ENCODE assay signal across 1 cellular context in the genomic region with DNA sequence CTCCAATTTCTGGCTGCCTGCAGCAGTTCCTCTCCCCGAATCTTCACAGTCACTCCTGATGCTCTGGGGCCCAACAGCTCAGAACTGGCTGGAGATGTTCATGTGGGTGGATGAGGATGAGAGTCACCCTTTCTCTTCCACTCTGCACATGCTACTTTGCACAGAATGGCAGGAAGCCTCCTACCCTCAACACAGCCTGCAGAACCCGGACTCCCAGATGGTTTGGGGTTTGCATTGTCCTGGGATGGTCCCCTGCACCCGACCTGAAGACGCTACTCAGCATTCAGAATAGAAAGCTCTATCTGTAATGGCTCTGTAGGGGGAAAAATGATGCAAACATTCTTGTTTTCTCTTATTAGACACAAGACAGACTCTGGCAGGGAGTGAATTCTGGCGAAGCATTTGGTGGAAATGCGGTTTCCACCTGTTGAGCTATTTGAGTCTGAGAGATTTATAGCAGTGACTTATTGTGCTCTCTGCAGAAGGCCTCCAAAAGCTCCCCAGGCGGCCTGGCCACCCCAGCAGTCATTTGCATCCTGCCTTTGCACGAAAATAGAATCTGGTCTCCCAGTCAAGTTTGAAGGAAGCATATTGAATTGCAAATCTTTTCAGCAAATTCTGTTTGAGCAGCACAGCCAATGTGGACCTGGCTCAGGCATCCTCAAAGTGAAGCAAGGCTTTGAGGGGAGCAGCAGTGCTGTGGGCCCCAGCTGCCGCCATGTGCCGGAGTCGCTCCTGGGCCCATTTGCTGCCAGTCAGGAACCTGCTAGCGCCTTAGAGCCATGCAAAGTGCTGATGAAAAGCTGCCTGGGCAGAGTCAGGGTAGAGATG.
TF ChIP-seq lines count a peak whose summit lies in the region.

No MANE protein-coding gene starts in this region.

TF ChIP-seq in H1, 55 proteins besides CTCF, POLR2A, EP300 and RAD21:
- TF ChIP-seq, protein P1, sequence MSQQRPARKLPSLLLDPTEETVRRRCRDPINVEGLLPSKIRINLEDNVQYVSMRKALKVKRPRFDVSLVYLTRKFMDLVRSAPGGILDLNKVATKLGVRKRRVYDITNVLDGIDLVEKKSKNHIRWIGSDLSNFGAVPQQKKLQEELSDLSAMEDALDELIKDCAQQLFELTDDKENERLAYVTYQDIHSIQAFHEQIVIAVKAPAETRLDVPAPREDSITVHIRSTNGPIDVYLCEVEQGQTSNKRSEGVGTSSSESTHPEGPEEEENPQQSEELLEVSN (IDR thresholded peaks at IDR 0.05), result peak; percentile 94
- TF ChIP-seq SP4 (IDR thresholded peaks at IDR 0.05; ENCODE audit: low read length) (0 out of 2 replicates have a peak, but pooled peaks have one; percentile 19), CREB1 (IDR thresholded peaks at IDR 0.05) (0 out of 2 replicates have a peak, but pooled peaks have one; percentile 8), TEAD4 (IDR thresholded peaks at IDR 0.05; ENCODE audit: low read depth, low read length) (no peak), GTF2F1 (IDR thresholded peaks at IDR 0.05; ENCODE audit: borderline replicate concordance, low read depth, low read length) (no peak), CEBPB (IDR thresholded peaks at IDR 0.05; ENCODE audit: low read depth, low read length) (no peak), ASH2L (IDR thresholded peaks at IDR 0.05; ENCODE audit: low read length) (peak; percentile 12), HDAC2 (IDR thresholded peaks at IDR 0.05; ENCODE audit: borderline replicate concordance in 1 of 2, low read depth in 2 of 2, low read length in 2 of 2) (peak; percentile 39 to 81; a peak in 2 of 4 replicates)
- TF ChIP-seq, protein P2, sequence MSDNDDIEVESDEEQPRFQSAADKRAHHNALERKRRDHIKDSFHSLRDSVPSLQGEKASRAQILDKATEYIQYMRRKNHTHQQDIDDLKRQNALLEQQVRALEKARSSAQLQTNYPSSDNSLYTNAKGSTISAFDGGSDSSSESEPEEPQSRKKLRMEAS (IDR thresholded peaks at IDR 0.05), result peak; percentile 98
